In the genomic region with DNA sequence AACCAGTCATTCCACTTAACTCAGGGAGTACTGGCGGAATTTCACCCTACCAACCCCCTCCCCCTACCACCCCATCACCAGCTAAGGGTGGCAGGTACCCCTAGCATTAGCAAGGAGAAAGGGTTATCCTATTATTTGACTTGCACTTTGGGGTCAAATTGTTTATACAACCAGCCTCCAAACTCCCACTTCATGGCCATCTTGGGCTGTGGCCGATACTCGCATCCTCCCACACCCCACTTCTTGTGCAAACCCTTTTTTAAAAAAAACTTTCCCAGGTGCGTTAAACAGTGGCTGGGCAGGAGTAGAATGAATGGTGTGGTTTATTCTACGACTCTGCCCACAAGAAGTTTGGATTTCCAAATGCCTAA, we compare ENCODE assay signal across 8 cellular contexts. TPM values are rescaled to one million over a fixed set of nuclear protein-coding genes. Genes with fewer than 3 reads are reported as not detected.
DNase-seq lines count a peak whose midpoint lies in the region; ATAC-seq and TF ChIP-seq lines count a peak whose summit lies in the region.

No MANE protein-coding gene starts in this region.

- peak overlapping the region; percentile 97 for H3K4me3 Mint-ChIP-seq in activated CD4-positive, alpha-beta T cell treated with anti-CD3 and anti-CD28 coated beads, Interleukin-2, amount 10 ng/mL, durations not matched to agents 7 days and 5 days
- H3K4me3 Mint-ChIP-seq in activated naive CD4-positive, alpha-beta T cell treated with anti-CD3 and anti-CD28 coated beads, Interleukin-2, amount 10 ng/mL, durations not matched to agents 7 days and 5 days, result peak overlapping the region; percentile 97

- H3K27ac ChIP-seq in layer of hippocampus (ENCODE audit: low read depth, low read length) (peak overlapping the region; percentile 96), thyroid gland (peak overlapping the region; percentile 76 to 93 (median 87))

- 78 to 81% methylated on average over 5 of the region's 5 CpGs for WGBS in thyroid gland, 2 donors

- peak overlapping the region; percentile 95 for H3K27ac Mint-ChIP-seq in activated CD4-positive, alpha-beta T cell treated with anti-CD3 and anti-CD28 coated beads, Interleukin-2, amount 10 ng/mL, durations not matched to agents 7 days and 5 days
- peak overlapping the region; percentile 97 for H3K27ac Mint-ChIP-seq in activated naive CD4-positive, alpha-beta T cell treated with anti-CD3 and anti-CD28 coated beads, Interleukin-2, amount 10 ng/mL, durations not matched to agents 7 days and 5 days

- no peaks in the 10 kb centered on the region for H3K9me3 Mint-ChIP-seq in activated CD4-positive, alpha-beta T cell treated with anti-CD3 and anti-CD28 coated beads, Interleukin-2, amount 10 ng/mL, durations not matched to agents 7 days and 5 days
- no peaks in the 10 kb centered on the region for H3K9me3 Mint-ChIP-seq in activated naive CD4-positive, alpha-beta T cell treated with anti-CD3 and anti-CD28 coated beads, Interleukin-2, amount 10 ng/mL, durations not matched to agents 7 days and 5 days

- H3K27me3 ChIP-seq in layer of hippocampus (ENCODE audit: control insufficient read depth, insufficient read depth, low read length), result no peaks in the 10 kb centered on the region
- no peaks in the 10 kb centered on the region for H3K27me3 ChIP-seq in thyroid gland

- no peak for ATAC-seq in left colon

- peak overlapping the region in 1 of 3 donors; percentile 53 for H3K4me3 ChIP-seq in thyroid gland (replicated peaks in 1 of 3)

- peaks cover 17 to 18% of the 10 kb centered on the region in 2 donors for H3K36me3 ChIP-seq in thyroid gland

- H3K27me3 Mint-ChIP-seq in activated CD4-positive, alpha-beta T cell treated with anti-CD3 and anti-CD28 coated beads, Interleukin-2, amount 10 ng/mL, durations not matched to agents 7 days and 5 days, result no peaks in the 10 kb centered on the region
- no peaks in the 10 kb centered on the region for H3K27me3 Mint-ChIP-seq in activated naive CD4-positive, alpha-beta T cell treated with anti-CD3 and anti-CD28 coated beads, Interleukin-2, amount 10 ng/mL, durations not matched to agents 7 days and 5 days

- TF ChIP-seq POLR2A in thyroid gland (IDR thresholded peaks at IDR 0.05), result no peak

- CTCF ChIA-PET in activated CD4-positive, alpha-beta T cell treated with anti-CD3 and anti-CD28 coated beads, Interleukin-2, amount 10 ng/mL, durations not matched to agents 7 days and 5 days (lab: Charles Lee), result interaction anchor here (0.6 to 5.6 kb wide), 13 partner anchors 8 to 186 kb away, joined by 3 to 63 read pairs (median 5); partner anchors contain the start of genes HDGF, INSRR, ISG20L2 and METTL25B
- CTCF ChIA-PET in activated naive CD4-positive, alpha-beta T cell treated with anti-CD3 and anti-CD28 coated beads, Interleukin-2, amount 10 ng/mL, durations not matched to agents 7 days and 5 days (lab: Charles Lee), result interaction anchor here (0.9 to 2.2 kb wide), 5 partner anchors 11 to 118 kb away, joined by 4 to 17 read pairs (median 9); no protein-coding TSS in a partner anchor

- intact Hi-C loops in thyroid gland (cut with DNase I), result no loop called here
- intact Hi-C loops in left colon (cut with DNase I, micrococcal nuclease), result no loop called here

- no peak for TF ChIP-seq CTCF in thyroid gland (IDR thresholded peaks at IDR 0.05)

- peaks cover 60% of the 10 kb centered on the region for H3K4me1 Mint-ChIP-seq in activated CD4-positive, alpha-beta T cell treated with anti-CD3 and anti-CD28 coated beads, Interleukin-2, amount 10 ng/mL, durations not matched to agents 7 days and 5 days
- peaks cover 68% of the 10 kb centered on the region for H3K4me1 Mint-ChIP-seq in activated naive CD4-positive, alpha-beta T cell treated with anti-CD3 and anti-CD28 coated beads, Interleukin-2, amount 10 ng/mL, durations not matched to agents 7 days and 5 days

- H3K4me1 ChIP-seq in thyroid gland, result peaks cover 25 to 26% of the 10 kb centered on the region in 2 donors

- peaks cover 65% of the 10 kb centered on the region for H3K36me3 Mint-ChIP-seq in activated CD4-positive, alpha-beta T cell treated with anti-CD3 and anti-CD28 coated beads, Interleukin-2, amount 10 ng/mL, durations not matched to agents 7 days and 5 days (ENCODE audit: low read depth)
- H3K36me3 Mint-ChIP-seq in activated naive CD4-positive, alpha-beta T cell treated with anti-CD3 and anti-CD28 coated beads, Interleukin-2, amount 10 ng/mL, durations not matched to agents 7 days and 5 days, result peaks cover 51% of the 10 kb centered on the region

- H3K9me3 ChIP-seq in thyroid gland, result no peaks in the 10 kb centered on the region

- DNase-seq in activated CD4-positive, alpha-beta T cell treated with anti-CD3 and anti-CD28 coated beads, Interleukin-2, amount 10 ng/mL, durations not matched to agents 7 days and 5 days, result no peak
- no peak for DNase-seq in activated CD4-positive, alpha-beta T cell treated with anti-CD3 and anti-CD28 coated beads for 1 hour
- no peak for DNase-seq in activated naive CD4-positive, alpha-beta T cell treated with anti-CD3 and anti-CD28 coated beads, Interleukin-2, amount 10 ng/mL, durations not matched to agents 7 days and 5 days
- no peak for DNase-seq in thyroid gland
- no peak for DNase-seq in Kasumi-1 (lab: John Stamatoyannopoulos, UW)
- DNase-seq in SIG-M5 (lab: John Stamatoyannopoulos, UW), result no peak
- no peak for DNase-seq in left colon

- POLR2A ChIA-PET in activated CD4-positive, alpha-beta T cell treated with anti-CD3 and anti-CD28 coated beads, Interleukin-2, amount 10 ng/mL, durations not matched to agents 7 days and 5 days (lab: Charles Lee), result interaction anchor here (0.9 to 1.6 kb wide), 4 partner anchors 10 to 26 kb away, joined by 3 to 12 read pairs (median 6); partner anchors contain the start of genes HDGF, ISG20L2, METTL25B and PRCC

RNA-seq across cellular contexts. Expression of gene MRPL24, which starts 0.7 kb away (rescaled TPM):
- 10 to 100 TPM; 50.4 to 54.7 TPM for total RNA-seq in activated CD4-positive, alpha-beta T cell treated with anti-CD3 and anti-CD28 coated beads, Interleukin-2, amount 10 ng/mL, durations not matched to agents 7 days and 5 days
- 10 to 100 TPM; 22.9 to 55.6 (median 35.9) TPM for total RNA-seq in thyroid gland
- total RNA-seq in left colon, result 10 to 100 TPM; 37.7 to 60.2 TPM

RNA-seq across cellular contexts. Expression of gene HDGF, which starts 9.9 kb away (rescaled TPM):
- 100 to 1,000 TPM; 288 to 301 TPM for total RNA-seq in activated CD4-positive, alpha-beta T cell treated with anti-CD3 and anti-CD28 coated beads, Interleukin-2, amount 10 ng/mL, durations not matched to agents 7 days and 5 days
- total RNA-seq in thyroid gland, result 100 to 1,000 TPM; 147 to 162 (median 148) TPM
- total RNA-seq in left colon, result 100 to 1,000 TPM; 198 to 243 TPM

RNA-seq across cellular contexts. Expression of gene ISG20L2, which starts 13.0 kb away (rescaled TPM):
- total RNA-seq in activated CD4-positive, alpha-beta T cell treated with anti-CD3 and anti-CD28 coated beads, Interleukin-2, amount 10 ng/mL, durations not matched to agents 7 days and 5 days, result 10 to 100 TPM; 47.0 to 58.0 TPM
- total RNA-seq in thyroid gland (10 to 100 TPM; 13.6 to 34.9 (median 18.2) TPM), left colon (10 to 100 TPM; 24.2 to 28.3 TPM)

RNA-seq across cellular contexts. Expression of gene METTL25B, which starts 13.3 kb away (rescaled TPM):
- total RNA-seq in activated CD4-positive, alpha-beta T cell treated with anti-CD3 and anti-CD28 coated beads, Interleukin-2, amount 10 ng/mL, durations not matched to agents 7 days and 5 days, result 10 to 100 TPM; 26.2 to 29.7 TPM
- total RNA-seq in thyroid gland (10 to 100 TPM; 15.5 to 33.4 (median 25.3) TPM), left colon (10 to 100 TPM; 40.6 to 47.9 TPM)

RNA-seq across cellular contexts. Expression of gene PRCC, which starts 25.7 kb away (rescaled TPM):
- total RNA-seq in activated CD4-positive, alpha-beta T cell treated with anti-CD3 and anti-CD28 coated beads, Interleukin-2, amount 10 ng/mL, durations not matched to agents 7 days and 5 days, result 10 to 100 TPM; 70.6 to 87.7 TPM
- 10 to 100 TPM; 34.8 to 57.9 (median 43.6) TPM for total RNA-seq in thyroid gland
- total RNA-seq in left colon, result 10 to 100 TPM; 51.2 to 59.6 TPM
